1 cellular context compared by ENCODE assay signal in genomic region chr9:128688501-128689292, GRCh38.
TF ChIP-seq lines count a peak whose summit lies in the region.

TSS of gene SET (plus strand) at chr9:128689222. CDS start at chr9:128689583, 361 bp downstream.

TF ChIP-seq in HEK293, 187 proteins besides CTCF, POLR2A, EP300 and RAD21 (continued from another document and continues in another):
- TF ChIP-seq ZNF362 (tag by site-specific recombination; IDR thresholded peaks at IDR 0.05), result no peak
- TF ChIP-seq ZNF184 (tag by site-specific recombination; IDR thresholded peaks at IDR 0.05), result peak; percentile 32; the same call in 1 of the 2 replicates
- peak; percentile 68; the same call in 1 of the 2 replicates for TF ChIP-seq ZNF324 (tag by site-specific recombination; IDR thresholded peaks at IDR 0.05)
- TF ChIP-seq KLF10 (tag by site-specific recombination; IDR thresholded peaks at IDR 0.05), result peak; percentile 60; the same call in 1 of the 2 replicates
- no peak for TF ChIP-seq ZNF157 (tag by site-specific recombination; IDR thresholded peaks at IDR 0.05)
- 0 out of 2 replicates have a peak, but pooled peaks have one; percentile 21 for TF ChIP-seq ZBTB48 (tag by site-specific recombination; IDR thresholded peaks at IDR 0.05)
- no peak for TF ChIP-seq ZNF174 (tag by site-specific recombination; IDR thresholded peaks at IDR 0.05)
- peak; percentile 19; the same call in 1 of the 2 replicates for TF ChIP-seq KLF8 (tag by site-specific recombination; IDR thresholded peaks at IDR 0.05)
- TF ChIP-seq ZBTB44 (tag by site-specific recombination; IDR thresholded peaks at IDR 0.05), result 0 out of 2 replicates have a peak, but pooled peaks have one; percentile 12
- peak; percentile 82 for TF ChIP-seq ZNF335 (tag by site-specific recombination; conservative IDR thresholded peaks at IDR 0.05)
- peak; percentile 80; the same call in 1 of the 2 replicates for TF ChIP-seq ZNF24 (tag by site-specific recombination; IDR thresholded peaks at IDR 0.05)
- peak; percentile 27; the same call in 1 of the 2 replicates for TF ChIP-seq ZIC2 (tag by site-specific recombination; IDR thresholded peaks at IDR 0.05)
- peak; percentile 30; the same call in 1 of the 2 replicates for TF ChIP-seq ZNF629 (tag by site-specific recombination; IDR thresholded peaks at IDR 0.05)
- TF ChIP-seq ZBTB26 (tag by site-specific recombination; optimal IDR thresholded peaks at IDR 0.05), result peak; percentile 71
- peak; percentile 40; the same call in 1 of the 2 replicates for TF ChIP-seq KLF16 (tag by site-specific recombination; IDR thresholded peaks at IDR 0.05)
- TF ChIP-seq ZNF768 (tag by site-specific recombination; IDR thresholded peaks at IDR 0.05), result no peak
- peak; percentile 89 for TF ChIP-seq ZBTB20 (tag by site-specific recombination; IDR thresholded peaks at IDR 0.05)
- peak; percentile 28; the same call in 1 of the 2 replicates for TF ChIP-seq KLF9 (tag by site-specific recombination; IDR thresholded peaks at IDR 0.05; ENCODE audit: low read depth)
- 0 out of 2 replicates have a peak, but pooled peaks have one; percentile 29 for TF ChIP-seq ZFP37 (tag by site-specific recombination; IDR thresholded peaks at IDR 0.05)
- no peak for TF ChIP-seq KLF7 (tag by site-specific recombination; IDR thresholded peaks at IDR 0.05; ENCODE audit: borderline replicate concordance)
- TF ChIP-seq ZNF561 (tag by site-specific recombination; IDR thresholded peaks at IDR 0.05; ENCODE audit: borderline replicate concordance), result peak; percentile 69; the same call in 1 of the 2 replicates
- TF ChIP-seq ZBTB17 (tag by site-specific recombination; IDR thresholded peaks at IDR 0.05), result peak; percentile 73
- 0 out of 2 replicates have a peak, but pooled peaks have one; percentile 13 for TF ChIP-seq PRDM4 (tag by site-specific recombination; IDR thresholded peaks at IDR 0.05)
- TF ChIP-seq PATZ1 (tag by site-specific recombination; IDR thresholded peaks at IDR 0.05), result peak; percentile 82
- TF ChIP-seq ZNF423 (tag by site-specific recombination; IDR thresholded peaks at IDR 0.05), result 0 out of 2 replicates have a peak, but pooled peaks have one; percentile 31
- TF ChIP-seq HIC1 (tag by site-specific recombination; IDR thresholded peaks at IDR 0.05), result peak; percentile 70
- TF ChIP-seq ZSCAN4 (tag by site-specific recombination; IDR thresholded peaks at IDR 0.05), result 0 out of 2 replicates have a peak, but pooled peaks have one; percentile 16
- no peak for TF ChIP-seq ZNF654 (tag by site-specific recombination; IDR thresholded peaks at IDR 0.05; ENCODE audit: low read depth)
- peak; percentile 38; the same call in 1 of the 2 replicates for TF ChIP-seq SP3 (tag by site-specific recombination; IDR thresholded peaks at IDR 0.05)
- TF ChIP-seq ZEB2 (tag by site-specific recombination; IDR thresholded peaks at IDR 0.05), result peak; percentile 75
- TF ChIP-seq ZNF600 (tag by site-specific recombination; IDR thresholded peaks at IDR 0.05), result peak; percentile 73
- no peak for TF ChIP-seq ZNF830 (tag by site-specific recombination; IDR thresholded peaks at IDR 0.05; ENCODE audit: low read depth)
- 0 out of 2 replicates have a peak, but pooled peaks have one; percentile 20 for TF ChIP-seq TSHZ1 (tag by site-specific recombination; IDR thresholded peaks at IDR 0.05; ENCODE audit: borderline replicate concordance)
- TF ChIP-seq ZSCAN30 (tag by site-specific recombination; IDR thresholded peaks at IDR 0.05), result peak; percentile 63; the same call in 1 of the 2 replicates
- TF ChIP-seq HOXC10 (CRISPR knock-in tag; IDR thresholded peaks at IDR 0.05), result peak; percentile 27; the same call in 1 of the 2 replicates
- TF ChIP-seq IKZF3 (tag by site-specific recombination; IDR thresholded peaks at IDR 0.05), result peak; percentile 66
- peak; percentile 58 for TF ChIP-seq ZXDB (tag by site-specific recombination; IDR thresholded peaks at IDR 0.05)
- TF ChIP-seq ZNF792 (tag by site-specific recombination; IDR thresholded peaks at IDR 0.05), result no peak
- TF ChIP-seq ZNF843 (tag by site-specific recombination; IDR thresholded peaks at IDR 0.05), result no peak
- peak; percentile 60 for TF ChIP-seq SP7 (tag by site-specific recombination; IDR thresholded peaks at IDR 0.05)
- TF ChIP-seq ZNF354C (tag by site-specific recombination; IDR thresholded peaks at IDR 0.05; ENCODE audit: borderline replicate concordance, low read depth), result no peak
- peak; percentile 97 for TF ChIP-seq ZBTB10 (tag by site-specific recombination; IDR thresholded peaks at IDR 0.05)
- no peak for TF ChIP-seq ZNF266 (tag by site-specific recombination; IDR thresholded peaks at IDR 0.05; ENCODE audit: low read depth)
